Comparison of ENCODE assay signal across 8 cellular contexts in the genomic region with DNA sequence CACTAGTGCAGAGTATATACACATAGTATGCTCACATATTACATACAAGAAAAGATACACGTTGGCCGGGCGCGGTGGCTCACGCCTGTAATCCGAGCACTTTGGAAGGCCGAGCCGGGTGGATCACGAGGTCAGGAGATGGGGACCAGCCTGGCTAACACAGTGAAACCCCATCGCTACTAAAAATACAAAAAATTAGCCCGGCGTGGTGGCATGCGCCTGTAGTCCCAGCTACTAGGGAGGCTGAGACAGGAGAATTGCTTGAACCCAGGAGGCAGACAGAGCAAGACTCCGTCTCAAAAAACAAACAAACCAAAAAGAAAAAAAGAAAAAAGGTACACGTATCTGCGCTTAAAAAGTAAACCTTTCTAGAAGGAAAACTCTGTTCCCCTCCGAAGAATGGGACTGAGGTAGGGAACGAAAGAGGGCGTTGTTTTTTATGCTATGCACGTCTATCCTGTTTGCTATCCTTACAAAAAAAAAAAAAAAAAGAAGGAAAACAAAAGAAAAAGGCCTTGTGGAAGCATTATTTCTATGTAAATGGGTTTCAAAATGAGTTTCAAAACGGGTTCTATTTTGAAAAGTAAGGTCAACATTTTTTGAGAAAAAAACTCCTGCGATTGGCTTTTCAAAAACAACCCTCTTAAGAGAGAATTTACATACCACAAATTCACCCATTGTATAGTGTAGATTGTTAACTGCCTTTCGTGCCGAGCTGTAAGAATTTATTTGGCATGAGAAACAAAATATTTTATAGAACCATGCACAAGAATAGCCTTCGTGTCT. TPM values are rescaled to one million over a fixed set of nuclear protein-coding genes. Genes with fewer than 3 reads are reported as not detected.
DNase-seq lines count a peak whose midpoint lies in the region; ATAC-seq and TF ChIP-seq lines count a peak whose summit lies in the region.

No MANE protein-coding gene starts in this region.

- POLR2A ChIA-PET in MCF 10A (lab: Yijun Ruan, JAX): interaction anchor here (0.7 to 4.6 kb wide), 24 partner anchors 12 to 1213 kb away, joined by 3 to 48 read pairs (median 6); a partner anchor contains a TSS

- no peak for TF ChIP-seq POLR2A in vagina (IDR thresholded peaks at IDR 0.05)

- CTCF ChIA-PET in MCF 10A (lab: Yijun Ruan, JAX): interaction anchor here (0.6 to 2.0 kb wide), 12 partner anchors 12 to 355 kb away, joined by 3 to 15 read pairs (median 4); a partner anchor contains a TSS

- H3K9me3 ChIP-seq in Karpas-422 (ENCODE audit: low read length) (no peaks in the 10 kb centered on the region), vagina (no peaks in the 10 kb centered on the region)

- H3K27me3 ChIP-seq in Karpas-422 (ENCODE audit: low read length) (0 out of 2 replicates have a peak, but pooled peaks cover 3% of the 10 kb centered on the region), vagina (no peaks in the 10 kb centered on the region)

- peak; percentile 44 for DNase-seq in COLO668 (lab: John Stamatoyannopoulos, UW; ENCODE audit: unreplicated experiment)
- peak; percentile 48 for DNase-seq in Karpas-422
- no peak for DNase-seq in MCF 10A (ENCODE audit: unreplicated experiment)
- DNase-seq in lung microvascular endothelial cell (ENCODE audit: low read depth in 2 of 2): peak; percentile 15 to 38
- DNase-seq in vagina (ENCODE audit: extremely low spot score in 2 of 2): no peak
- DNase-seq in NCI-H1105 (lab: John Stamatoyannopoulos, UW): no peak
- DNase-seq in SIG-M5 treated with dmso at 0.1 percent for 504 hours (lab: John Stamatoyannopoulos, UW; ENCODE audit: unreplicated experiment): no peak

- H3K27ac Mint-ChIP-seq in MCF 10A (ENCODE audit: low read depth, unreplicated experiment): peak overlapping the region; percentile 91

- peaks cover 6% of the 10 kb centered on the region; the same call in 1 of the 2 replicates for H4K20me1 ChIP-seq in Karpas-422 (ENCODE audit: insufficient read depth, low read depth, low read length)

- peak overlapping the region; percentile 90 for H3K4me3 Mint-ChIP-seq in MCF 10A (ENCODE audit: unreplicated experiment)

- H3K27ac ChIP-seq in Karpas-422 (ENCODE audit: low read length) (peak overlapping the region; percentile 61), vagina (peak overlapping the region; percentile 98)

- H3K4me1 ChIP-seq in Karpas-422 (ENCODE audit: low read length) (peaks cover 26% of the 10 kb centered on the region), vagina (peaks cover 31% of the 10 kb centered on the region)

- peak overlapping the region; percentile 96 for H3K4me2 ChIP-seq in Karpas-422 (ENCODE audit: low read depth, low read length, poor library complexity, severe bottlenecking)

- intact Hi-C loops in MCF 10A (cut with micrococcal nuclease): loop anchor here (1.0 to 5.0 kb wide), 2 partner anchors 77 to 137 kb away; a partner anchor contains a TSS
- intact Hi-C loops in vagina (cut with DNase I): loop anchor here (5.0 kb wide), 1 partner anchor 57 kb away; no protein-coding TSS in a partner anchor

- TF ChIP-seq CTCF in MCF 10A (IDR thresholded peaks at IDR 0.05; ENCODE audit: unreplicated experiment) (no peak), vagina (IDR thresholded peaks at IDR 0.05) (no peak)

- H2AFZ ChIP-seq in Karpas-422 (ENCODE audit: low read length): peak overlapping the region; percentile 97; the same call in 1 of the 2 replicates

- H3K9ac ChIP-seq in Karpas-422 (ENCODE audit: low read length): peak overlapping the region; percentile 95

- H3K79me2 ChIP-seq in Karpas-422 (ENCODE audit: low read length): peaks cover 54% of the 10 kb centered on the region

- H3K36me3 ChIP-seq in Karpas-422 (ENCODE audit: insufficient read depth, low read length): 0 out of 2 replicates have a peak, but pooled peaks cover 3% of the 10 kb centered on the region
- no peaks in the 10 kb centered on the region for H3K36me3 ChIP-seq in vagina

- no peak for ATAC-seq in GM21423 (IDR thresholded peaks at IDR 0.05; ENCODE audit: unreplicated experiment)

- peaks cover 23% of the 10 kb centered on the region for H3K4me1 Mint-ChIP-seq in MCF 10A (ENCODE audit: insufficient read depth, unreplicated experiment)

- peaks cover 12% of the 10 kb centered on the region for H3K36me3 Mint-ChIP-seq in MCF 10A (ENCODE audit: insufficient read depth, unreplicated experiment)

- H3K9me3 Mint-ChIP-seq in MCF 10A (ENCODE audit: unreplicated experiment): peaks cover 3% of the 10 kb centered on the region

- H3K4me3 ChIP-seq in Karpas-422 (ENCODE audit: low read length): peak overlapping the region; percentile 92
- peak overlapping the region; percentile 98 to 99 for H3K4me3 ChIP-seq in vagina

- H3K9me2 ChIP-seq in Karpas-422 (replicated peaks; ENCODE audit: insufficient read depth, low read length): no peaks in the 10 kb centered on the region

- H3K27me3 Mint-ChIP-seq in MCF 10A (ENCODE audit: insufficient read depth, unreplicated experiment): no peaks in the 10 kb centered on the region

- no TSS peak for BruUV-seq in MCF 10A (replicated peaks; lab: Mats Ljungman, UMichigan)

RNA-seq across cellular contexts. Expression of a gene that starts 1.2 kb away (rescaled TPM):
- 49.8 and 67.3 TPM in 2 replicates for total RNA-seq in Karpas-422 (2014; rRNA removed; shearing (Covaris generic); ENCODE audit: low replicate concordance)
- 61.0 and 64.1 TPM in 2 replicates for total RNA-seq in MCF 10A (2022)
- 43.7 and 44.2 TPM in 2 replicates for total RNA-seq in lung microvascular endothelial cell
- 72.4 TPM for total RNA-seq in vagina

RNA-seq across cellular contexts. Expression of a gene that starts 53.0 kb away (rescaled TPM):
- total RNA-seq in Karpas-422 (2014; rRNA removed; shearing (Covaris generic); ENCODE audit: low replicate concordance): 24.9 and 31.0 TPM in 2 replicates
- 20.2 and 27.8 TPM in 2 replicates for total RNA-seq in MCF 10A (2022)
- total RNA-seq in lung microvascular endothelial cell: 8.5 and 12.9 TPM in 2 replicates
- total RNA-seq in vagina: 24.8 TPM

Comparison
In these comparisons a context has a peak if more than half of its experiments do, and no peak if none do; other contexts are left out.
1. DNase-seq: peak in COLO668 (single experiment), Karpas-422 (single experiment) and lung microvascular endothelial cell (2 of 2); none in MCF 10A (single experiment), vagina (0 of 2), NCI-H1105 (single experiment) and SIG-M5 treated with dmso at 0.1 percent for 504 hours (single experiment).